14 cellular contexts compared by ENCODE assay signal in the genomic region with DNA sequence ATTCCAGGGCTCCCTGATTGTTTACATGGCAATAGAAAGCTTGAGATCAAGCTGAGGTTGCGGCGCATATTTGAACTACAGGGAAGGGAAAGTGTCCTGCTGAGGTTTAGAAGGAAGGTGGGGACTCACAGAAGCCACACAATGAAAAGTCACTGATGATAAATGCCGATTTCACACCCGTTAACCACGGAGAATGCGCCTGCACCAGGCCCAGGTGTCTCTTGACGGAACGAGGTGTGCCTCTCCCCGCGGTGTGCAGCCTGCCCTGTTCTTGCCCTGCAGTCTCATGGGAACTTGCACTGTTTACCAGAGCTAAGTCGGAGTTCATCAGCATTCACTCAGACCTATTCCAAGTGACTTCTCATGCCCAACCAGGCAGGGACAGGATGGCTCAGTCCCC.
DNase-seq lines count a peak whose midpoint lies in the region; ATAC-seq and TF ChIP-seq lines count a peak whose summit lies in the region.
"Had no signal": no experiment of that assay in that cellular context is flagged by ENCODE, and none has a peak within 500 bp of the region (broad histone marks: within the 10 kb centered on the region; RNA-seq: fewer than 3 reads in every experiment).

No MANE protein-coding gene starts in this region.

- ATAC-seq in T-cell (replicated peaks in 1 of 4) (peak in 3 of 4 experiments; percentile 23 to 47 (median 34)), HG03439 (IDR thresholded peaks at IDR 0.05; ENCODE audit: unreplicated experiment) (no peak), GM21723 (IDR thresholded peaks at IDR 0.05; ENCODE audit: unreplicated experiment) (no peak), GM18909 (IDR thresholded peaks at IDR 0.05; ENCODE audit: poor library complexity, unreplicated experiment) (no peak)

- no peaks in the 10 kb centered on the region for H3K27me3 Mint-ChIP-seq in activated CD4-positive, alpha-beta T cell treated with anti-CD3 and anti-CD28 coated beads, Interleukin-2, amount 10 ng/mL, durations not matched to agents 7 days and 5 days
- H3K27me3 Mint-ChIP-seq in T-cell: no peaks in the 10 kb centered on the region
- H3K27me3 Mint-ChIP-seq in type B pancreatic cell: peaks cover 9% of the 10 kb centered on the region

- no peaks in the 10 kb centered on the region for H3K9me3 ChIP-seq in liver (ENCODE audit: control insufficient read depth in 4 of 4, low read length in 3 of 4)
- H3K9me3 ChIP-seq: esophagus muscularis mucosa, ovary, tibial artery had no signal

- TF ChIP-seq CTCF in liver (IDR thresholded peaks at IDR 0.05; ENCODE audit: low read depth, low read length, missing input control): no peak
- TF ChIP-seq CTCF in type B pancreatic cell (conservative IDR thresholded peaks at IDR 0.05): no peak

- no peaks in the 10 kb centered on the region for H3K36me3 Mint-ChIP-seq in activated CD4-positive, alpha-beta T cell treated with anti-CD3 and anti-CD28 coated beads, Interleukin-2, amount 10 ng/mL, durations not matched to agents 7 days and 5 days (ENCODE audit: low read depth)
- H3K36me3 Mint-ChIP-seq in T-cell (no peaks in the 10 kb centered on the region), type B pancreatic cell (no peaks in the 10 kb centered on the region)

- H3K9me3 Mint-ChIP-seq in activated CD4-positive, alpha-beta T cell treated with anti-CD3 and anti-CD28 coated beads, Interleukin-2, amount 10 ng/mL, durations not matched to agents 7 days and 5 days: no peaks in the 10 kb centered on the region
- H3K9me3 Mint-ChIP-seq in T-cell (no peaks in the 10 kb centered on the region), type B pancreatic cell (no peaks in the 10 kb centered on the region)

- no peaks in the 10 kb centered on the region for H3K27me3 ChIP-seq in liver (ENCODE audit: control insufficient read depth in 4 of 4, insufficient read depth in 4 of 4, low read length in 3 of 4)
- H3K27me3 ChIP-seq: esophagus muscularis mucosa, ovary had no signal

- H3K36me3 ChIP-seq in liver (ENCODE audit: control insufficient read depth in 4 of 4, insufficient read depth in 3 of 4, low read depth in 1 of 4, low read length in 3 of 4): no peaks in the 10 kb centered on the region
- H3K36me3 ChIP-seq: esophagus muscularis mucosa, ovary, tibial artery had no signal

- H3K4me1 ChIP-seq in liver (ENCODE audit: control insufficient read depth in 4 of 4, insufficient read depth in 4 of 4, low read length in 3 of 4): peaks cover 16 to 47% (median 36%) of the 10 kb centered on the region in 4 donors
- H3K4me1 ChIP-seq: tibial artery had no signal

- no peak overlapping the region for H3K4me3 Mint-ChIP-seq in activated CD4-positive, alpha-beta T cell treated with anti-CD3 and anti-CD28 coated beads, Interleukin-2, amount 10 ng/mL, durations not matched to agents 7 days and 5 days
- H3K4me3 Mint-ChIP-seq in T-cell: no peak overlapping the region
- H3K4me3 Mint-ChIP-seq in type B pancreatic cell: peak overlapping the region; percentile 60

- DNase-seq in activated CD4-positive, alpha-beta T cell treated with anti-CD3 and anti-CD28 coated beads, Interleukin-2, amount 10 ng/mL, durations not matched to agents 7 days and 5 days: no peak
- no peak for DNase-seq in activated CD4-positive, alpha-beta T cell treated with anti-CD3 and anti-CD28 coated beads for 1 hour
- no peak for DNase-seq in T-cell
- DNase-seq in type B pancreatic cell (ENCODE audit: extremely low spot score, unreplicated experiment): no peak
- DNase-seq: DMS79; NCI-H1694 treated with DMSO at 0.1 percent for 48 hours; ovary; stimulated activated CD4-positive, alpha-beta T cell treated with anti-CD3 and anti-CD28 coated beads, Interleukin-15, amount 100 ng/mL, for 24 hours; tibial artery had no signal

- peak overlapping the region; percentile 3 to 32 for H3K27ac ChIP-seq in liver (ENCODE audit: low read depth in 1 of 2, low read length in 2 of 2)
- H3K27ac ChIP-seq: esophagus muscularis mucosa, ovary, tibial artery had no signal

- POLR2A ChIA-PET in activated CD4-positive, alpha-beta T cell treated with anti-CD3 and anti-CD28 coated beads, Interleukin-2, amount 10 ng/mL, durations not matched to agents 7 days and 5 days (lab: Charles Lee): no interaction called here
- POLR2A ChIA-PET in T-cell (lab: Charles Lee): interaction anchor here in 1 of 2 donors (0.7 kb wide), 1 partner anchor 98 kb away, joined by 4 read pairs; no protein-coding TSS in a partner anchor

- H3K9ac ChIP-seq in liver (ENCODE audit: low read depth in 1 of 2, low read length in 2 of 2): no peak overlapping the region

- no peak overlapping the region for H3K4me3 ChIP-seq in liver (ENCODE audit: low read depth in 1 of 3, low read length in 3 of 3)
- H3K4me3 ChIP-seq: esophagus muscularis mucosa, ovary, tibial artery had no signal

- peak overlapping the region; percentile 26 for H3K27ac Mint-ChIP-seq in activated CD4-positive, alpha-beta T cell treated with anti-CD3 and anti-CD28 coated beads, Interleukin-2, amount 10 ng/mL, durations not matched to agents 7 days and 5 days
- no peak overlapping the region for H3K27ac Mint-ChIP-seq in T-cell
- H3K27ac Mint-ChIP-seq in type B pancreatic cell: peak overlapping the region; percentile 73

- peaks cover 60% of the 10 kb centered on the region for H3K4me1 Mint-ChIP-seq in activated CD4-positive, alpha-beta T cell treated with anti-CD3 and anti-CD28 coated beads, Interleukin-2, amount 10 ng/mL, durations not matched to agents 7 days and 5 days
- H3K4me1 Mint-ChIP-seq in T-cell (peaks cover 8 to 17% (median 8%) of the 10 kb centered on the region in 3 donors), type B pancreatic cell (ENCODE audit: unreplicated experiment) (peaks cover 51% of the 10 kb centered on the region)

- CTCF ChIA-PET in activated CD4-positive, alpha-beta T cell treated with anti-CD3 and anti-CD28 coated beads, Interleukin-2, amount 10 ng/mL, durations not matched to agents 7 days and 5 days (lab: Charles Lee): interaction anchor here (2.6 kb wide), 1 partner anchor 11 kb away, joined by 11 read pairs; no protein-coding TSS in a partner anchor
- CTCF ChIA-PET in T-cell (lab: Charles Lee): interaction anchor here (0.5 to 0.7 kb wide), 6 partner anchors 14 to 1274 kb away, joined by 4 to 6 read pairs (median 4); no protein-coding TSS in a partner anchor

- 35% methylated on average over 11 of the region's 11 CpGs for WGBS in liver

- TF ChIP-seq RAD21 in liver (IDR thresholded peaks at IDR 0.05): no peak

TF ChIP-seq in liver, 16 proteins besides CTCF, POLR2A, EP300 and RAD21:
- TF ChIP-seq JUND (IDR thresholded peaks at IDR 0.05) (no peak), RXRA (IDR thresholded peaks at IDR 0.05) (peak in 1 of 2 donors; percentile 39), HNF4A (conservative IDR thresholded peaks at IDR 0.05) (peak in 1 of 2 donors; percentile 41), HNF4G (IDR thresholded peaks at IDR 0.05) (no peak)

Comparison
In these comparisons a context has a peak if more than half of its experiments do, and no peak if none do; other contexts are left out.
1. H3K27ac Mint-ChIP-seq: peak in activated CD4-positive, alpha-beta T cell treated with anti-CD3 and anti-CD28 coated beads, Interleukin-2, amount 10 ng/mL, durations not matched to agents 7 days and 5 days (single experiment) and type B pancreatic cell (single experiment); none in T-cell (0 of 2).
2. ATAC-seq: peak in T-cell (3 of 4); none in HG03439 (single experiment), GM21723 (single experiment) and GM18909 (single experiment).